10 cellular contexts compared by ENCODE assay signal in the genomic region with DNA sequence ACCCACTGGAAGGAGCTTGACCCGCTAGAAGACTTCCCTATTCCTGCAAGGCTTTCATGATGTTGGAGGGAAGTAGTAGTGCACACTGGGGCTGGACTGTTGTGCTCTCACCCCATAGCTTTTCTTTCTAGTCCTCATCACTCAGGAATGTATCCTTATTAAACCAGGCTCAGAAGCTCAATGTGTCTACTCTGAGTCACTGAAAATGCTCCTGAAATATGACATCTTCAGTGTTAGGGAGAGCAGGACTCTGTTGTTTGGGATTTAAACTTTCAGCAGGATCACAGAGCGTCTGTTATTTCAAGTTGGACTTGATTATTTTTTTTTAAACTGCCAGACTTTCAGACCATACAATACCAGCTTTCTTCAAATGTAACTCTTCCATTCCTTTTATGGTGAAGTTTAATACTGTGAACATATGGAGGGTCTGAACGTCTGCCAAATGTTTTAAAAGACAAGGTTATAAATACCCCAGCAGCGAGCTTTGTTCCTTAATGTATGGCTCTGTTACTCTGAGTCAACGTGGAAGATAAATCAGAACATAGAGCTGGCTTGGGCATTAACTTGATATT.
DNase-seq lines count a peak whose midpoint lies in the region; ATAC-seq and TF ChIP-seq lines count a peak whose summit lies in the region.
"Had no signal": no experiment of that assay in that cellular context is flagged by ENCODE, and none has a peak within 500 bp of the region (broad histone marks: within the 10 kb centered on the region; RNA-seq: fewer than 3 reads in every experiment).

No MANE protein-coding gene starts in this region.

- no peak for TF ChIP-seq CTCF in brain microvascular endothelial cell (IDR thresholded peaks at IDR 0.05; ENCODE audit: low read depth, low read length, missing control alignments)

- in situ Hi-C loops in brain microvascular endothelial cell (cut with HindIII; ENCODE audit: low pct_ligation_motif_present, low sequenced_read_pairs), result no loop called here

- H3K27ac ChIP-seq in brain microvascular endothelial cell, result peak overlapping the region; percentile 94

- POLR2A ChIA-PET in HEK293T (lab: Yijun Ruan, JAX), result no interaction called here

- no peaks in the 10 kb centered on the region for H3K36me3 ChIP-seq in brain microvascular endothelial cell (replicated peaks)

- CTCF ChIA-PET in HEK293T (lab: Yijun Ruan, JAX), result no interaction called here

- no peak for ATAC-seq in GM21717 (IDR thresholded peaks at IDR 0.05; ENCODE audit: unreplicated experiment)

- no peaks in the 10 kb centered on the region for H3K27me3 ChIP-seq in brain microvascular endothelial cell (replicated peaks)

- H3K4me3 ChIP-seq in brain microvascular endothelial cell (ENCODE audit: low read depth, low read length), result no peak overlapping the region

- DNase-seq in AG08396 (ENCODE audit: low spot score) (peak; percentile 67), LoVo (ENCODE audit: low spot score) (peak; percentile 8), brain microvascular endothelial cell (peak; percentile 90), left kidney (ENCODE audit: low read depth, low spot score) (peak; percentile 72), HEK293T (ENCODE audit: extremely low spot score) (no peak), mucosa of gallbladder (ENCODE audit: low spot score) (no peak), T-helper 1 cell (no peak)
- DNase-seq: CD4-positive, alpha-beta T cell; GOT3 had no signal

TF ChIP-seq in HEK293T, 16 proteins besides CTCF, POLR2A, EP300 and RAD21:
- TF ChIP-seq SP1 (IDR thresholded peaks at IDR 0.05), result no peak
- no peak for TF ChIP-seq ARNT (IDR thresholded peaks at IDR 0.05)
- TF ChIP-seq FOXM1 (IDR thresholded peaks at IDR 0.05; ENCODE audit: borderline replicate concordance), result no peak
- TF ChIP-seq ELF4 (IDR thresholded peaks at IDR 0.05), result no peak
- TF ChIP-seq HDGF (IDR thresholded peaks at IDR 0.05; ENCODE audit: borderline replicate concordance), result no peak
- no peak for TF ChIP-seq ZNF384 (IDR thresholded peaks at IDR 0.05)
- TF ChIP-seq TARDBP (IDR thresholded peaks at IDR 0.05), result no peak
- TF ChIP-seq BHLHE40 (IDR thresholded peaks at IDR 0.05; ENCODE audit: borderline replicate concordance), result no peak
- TF ChIP-seq SUZ12 (IDR thresholded peaks at IDR 0.05), result no peak
- TF ChIP-seq FOXA1 (IDR thresholded peaks at IDR 0.05), result no peak
- TF ChIP-seq NFRKB (IDR thresholded peaks at IDR 0.05), result no peak
- TF ChIP-seq, protein P1, sequence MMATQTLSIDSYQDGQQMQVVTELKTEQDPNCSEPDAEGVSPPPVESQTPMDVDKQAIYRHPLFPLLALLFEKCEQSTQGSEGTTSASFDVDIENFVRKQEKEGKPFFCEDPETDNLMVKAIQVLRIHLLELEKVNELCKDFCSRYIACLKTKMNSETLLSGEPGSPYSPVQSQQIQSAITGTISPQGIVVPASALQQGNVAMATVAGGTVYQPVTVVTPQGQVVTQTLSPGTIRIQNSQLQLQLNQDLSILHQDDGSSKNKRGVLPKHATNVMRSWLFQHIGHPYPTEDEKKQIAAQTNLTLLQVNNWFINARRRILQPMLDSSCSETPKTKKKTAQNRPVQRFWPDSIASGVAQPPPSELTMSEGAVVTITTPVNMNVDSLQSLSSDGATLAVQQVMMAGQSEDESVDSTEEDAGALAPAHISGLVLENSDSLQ (IDR thresholded peaks at IDR 0.05), result no peak
- TF ChIP-seq LEF1 (IDR thresholded peaks at IDR 0.05; ENCODE audit: borderline replicate concordance), result no peak
- no peak for TF ChIP-seq FOXK2 (IDR thresholded peaks at IDR 0.05)
- TF ChIP-seq CTBP1 (IDR thresholded peaks at IDR 0.05; ENCODE audit: borderline replicate concordance), result no peak
- no peak for TF ChIP-seq L3MBTL2 (conservative IDR thresholded peaks at IDR 0.05)

Comparison
In these comparisons a context has a peak if more than half of its experiments do, and no peak if none do; other contexts are left out.
1. DNase-seq: peak in AG08396 (single experiment), LoVo (single experiment), brain microvascular endothelial cell (single experiment) and left kidney (single experiment); none in HEK293T (single experiment), mucosa of gallbladder (single experiment) and T-helper 1 cell (0 of 5).